9 cellular contexts compared by ENCODE assay signal in genomic region chr6:105892577-105893262, GRCh38.
A peak's percentile ranks its signal among the peaks of the same experiment; 100 is the strongest.
DNase-seq lines count a peak whose midpoint lies in the region; ATAC-seq, FAIRE-seq and TF ChIP-seq lines count a peak whose summit lies in the region.
"Had no signal": no experiment of that assay in that cellular context is flagged by ENCODE, and none has a peak within 500 bp of the region (broad histone marks: within the 10 kb centered on the region; RNA-seq: fewer than 3 reads in every experiment).

No MANE protein-coding gene starts in this region.

- no peaks in the 10 kb centered on the region for H3K36me3 ChIP-seq in HCT116 (ENCODE audit: control insufficient read depth in 1 of 2, insufficient read depth in 2 of 2, low read length in 2 of 2)
- H3K36me3 ChIP-seq in HepG2 (replicated peaks in 1 of 2; ENCODE audit: control insufficient read depth in 1 of 2, insufficient read depth in 2 of 2, low read length in 2 of 2) = no peaks in the 10 kb centered on the region

- H4K20me1 ChIP-seq in HCT116 (ENCODE audit: insufficient read depth) (no peaks in the 10 kb centered on the region), HepG2 (ENCODE audit: insufficient read depth, low read length) (no peaks in the 10 kb centered on the region)

- TF ChIP-seq POLR2A in HCT116 (IDR thresholded peaks at IDR 0.05; ENCODE audit: borderline replicate concordance, extremely low read depth, insufficient read depth, insufficient read length) (no peak), HepG2 (IDR thresholded peaks at IDR 0.05; ENCODE audit: insufficient read depth in 1 of 2, low read depth in 2 of 2, low read length in 2 of 2) (no peak)

- 3% methylated on average over 3 of the region's 3 CpGs for WGBS in HepG2 (ENCODE audit: low lambda C conversion rate)

- TF ChIP-seq EP300 in HepG2 (IDR thresholded peaks at IDR 0.05; ENCODE audit: low read depth in 2 of 2, low read length in 2 of 2) (no peak), HepG2 (CRISPR knock-in tag; IDR thresholded peaks at IDR 0.05; ENCODE audit: borderline replicate concordance) (no peak)

- POLR2A ChIA-PET in HCT116 (lab: Charles Lee) (no interaction called here), HepG2 (lab: Yijun Ruan, JAX) (no interaction called here)
- POLR2A ChIA-PET in CD4-positive, alpha-beta T cell (lab: Charles Lee) = no interaction called here

- H3K9me2 ChIP-seq in HCT116 (ENCODE audit: insufficient read depth) = no peaks in the 10 kb centered on the region

- H3K79me2 ChIP-seq in HCT116 (ENCODE audit: insufficient read depth, low read length) (no peaks in the 10 kb centered on the region), HepG2 (ENCODE audit: insufficient read depth, low read length) (no peaks in the 10 kb centered on the region)

- H3K27me3 Mint-ChIP-seq in CD4-positive, alpha-beta T cell = no peaks in the 10 kb centered on the region

- DNase-seq in HCT116 (ENCODE audit: low read depth, low spot score) (no peak), LoVo (ENCODE audit: low spot score) (peak; percentile 12), HepG2 (ENCODE audit: low spot score) (peak; percentile 38), NCI-H2029 treated with DMSO at 0.1 percent for 48 hours (lab: John Stamatoyannopoulos, UW) (no peak), cortex of kidney (lab: John Stamatoyannopoulos, UW) (no peak)
- no peak for DNase-seq in central memory CD4-positive, alpha-beta T cell
- no peak for DNase-seq in CD4-positive, alpha-beta T cell

- no peak for FAIRE-seq in HepG2 (lab: Jason Lieb, UNC)

- no peak overlapping the region for H3K9ac ChIP-seq in HCT116 (ENCODE audit: low read length)
- H3K9ac ChIP-seq in HepG2 (ENCODE audit: insufficient read depth, low read depth, low read length) = no peak overlapping the region

- H3K9me3 ChIP-seq in HCT116 (ENCODE audit: control insufficient read depth in 1 of 2, insufficient read depth in 1 of 2, low read depth in 1 of 2, low read length in 2 of 2) = no peaks in the 10 kb centered on the region
- no peaks in the 10 kb centered on the region for H3K9me3 ChIP-seq in HepG2 (ENCODE audit: low read length)
- H3K9me3 ChIP-seq in CD4-positive, alpha-beta T cell (ENCODE audit: control insufficient read depth, low read length) = no peaks in the 10 kb centered on the region

- no peak overlapping the region for H3K27ac ChIP-seq in HCT116 (ENCODE audit: low read depth, low read length)
- H3K27ac ChIP-seq in HepG2 (ENCODE audit: extremely low read length, insufficient read depth, low read length) = no peak overlapping the region
- H3K27ac ChIP-seq in CD4-positive, alpha-beta T cell (ENCODE audit: low read depth, low read length) = no peak overlapping the region

- in situ Hi-C loops in HepG2 (cut with HindIII; ENCODE audit: extremely low pct_ligation_motif_present, low pct_unique_long_range_greater_than_20kb) = no loop called here

- H3K4me1 ChIP-seq in HCT116 (ENCODE audit: control insufficient read depth in 1 of 2, insufficient read depth in 2 of 2, low read length in 2 of 2) (peaks cover 0 to 15% of the 10 kb centered on the region in 2 experiments; a peak in 3 of 4 replicates), HepG2 (ENCODE audit: insufficient read depth, low read length) (peaks cover 15% of the 10 kb centered on the region)

- no peaks in the 10 kb centered on the region for H3K36me3 Mint-ChIP-seq in CD4-positive, alpha-beta T cell (ENCODE audit: low read depth)

- BruUV-seq in HCT116 (replicated peaks; lab: Mats Ljungman, UMichigan) (no TSS peak), HepG2 (replicated peaks; lab: Mats Ljungman, UMichigan) (no TSS peak)

- peak; percentile 80 for ATAC-seq in GM18867 (IDR thresholded peaks at IDR 0.05; ENCODE audit: unreplicated experiment)
- ATAC-seq in HCT116 = peak; percentile 67; the same call in 1 of the 2 replicates
- no peak for ATAC-seq in HepG2
- ATAC-seq in CD4-positive, alpha-beta T cell (ENCODE audit: poor library complexity) = no peak

- H3K4me3 Mint-ChIP-seq in CD4-positive, alpha-beta T cell = no peak overlapping the region
- H3K4me3 Mint-ChIP-seq: nephron had no signal

- TF ChIP-seq CTCF in HCT116 (IDR thresholded peaks at IDR 0.05 in 2 of 3, conservative IDR thresholded peaks at IDR 0.05 in 1 of 3; ENCODE audit: borderline replicate concordance in 1 of 3, insufficient read depth in 1 of 3, low read depth in 2 of 3, low read length in 2 of 3) (no peak), HepG2 (CRISPR knock-in tag; IDR thresholded peaks at IDR 0.05) (no peak)
- no peak for TF ChIP-seq CTCF in CD4-positive, alpha-beta T cell (IDR thresholded peaks at IDR 0.05)

- RAD21 ChIA-PET in HCT116 (lab: Charles Lee; ENCODE audit: low non-redundant PET in 1 of 2, low total read pairs in 2 of 2, uncharacterized antibody in 2 of 2, unreplicated experiment in 2 of 2) = no interaction called here

- peak overlapping the region; percentile 17; the same call in 1 of the 2 replicates for H3K4me2 ChIP-seq in HCT116 (ENCODE audit: low read length)
- H3K4me2 ChIP-seq in HepG2 (ENCODE audit: low read depth, low read length) = no peak overlapping the region

- no peak overlapping the region for H3K27ac Mint-ChIP-seq in CD4-positive, alpha-beta T cell
- H3K27ac Mint-ChIP-seq: nephron had no signal

- H3K9me3 Mint-ChIP-seq in CD4-positive, alpha-beta T cell = peaks cover 1% of the 10 kb centered on the region

- intact Hi-C loops in HCT116 (cut with micrococcal nuclease) (no loop called here), HepG2 (cut with micrococcal nuclease; ENCODE audit: unreplicated experiment) (no loop called here)
- intact Hi-C loops in CD4-positive, alpha-beta T cell (cut with DNase I, micrococcal nuclease) = no loop called here

- H2AFZ ChIP-seq in HCT116 (ENCODE audit: low read depth, low read length, poor library complexity, severe bottlenecking) = peak overlapping the region; percentile 1
- no peak overlapping the region for H2AFZ ChIP-seq in HepG2 (ENCODE audit: low read length)

- no peak overlapping the region for H3K4me3 ChIP-seq in HCT116 (replicated peaks in 1 of 2; ENCODE audit: low read depth in 1 of 2, low read length in 2 of 2)
- no peak overlapping the region for H3K4me3 ChIP-seq in HepG2 (replicated peaks in 1 of 3; ENCODE audit: insufficient read depth in 1 of 3, low read depth in 2 of 3, low read length in 3 of 3)

- CTCF ChIA-PET in HCT116 (lab: Charles Lee) = no interaction called here
- CTCF ChIA-PET in HepG2 (lab: Yijun Ruan, JAX; ENCODE audit: low intra/inter-chr PET ratio, low total read pairs) = no interaction called here
- CTCF ChIA-PET in CD4-positive, alpha-beta T cell (lab: Charles Lee) = no interaction called here

- H3K4me1 Mint-ChIP-seq in CD4-positive, alpha-beta T cell (ENCODE audit: low read depth) = no peaks in the 10 kb centered on the region
- H3K4me1 Mint-ChIP-seq: nephron had no signal

- no peak for TF ChIP-seq RAD21 in HCT116 (IDR thresholded peaks at IDR 0.05; ENCODE audit: low read depth)
- no peak for TF ChIP-seq RAD21 in HepG2 (CRISPR knock-in tag; IDR thresholded peaks at IDR 0.05)

- H3K27me3 ChIP-seq in HCT116 (ENCODE audit: insufficient read depth, low read length) = no peaks in the 10 kb centered on the region
- no peaks in the 10 kb centered on the region for H3K27me3 ChIP-seq in HepG2 (ENCODE audit: control insufficient read depth in 1 of 2, insufficient read depth in 2 of 2, low read length in 2 of 2)
- H3K27me3 ChIP-seq in CD4-positive, alpha-beta T cell (ENCODE audit: control insufficient read depth, insufficient read depth, low read length) = peaks cover 4% of the 10 kb centered on the region

TF ChIP-seq in HCT116, 20 proteins besides CTCF, POLR2A, EP300 and RAD21 (continues in another document):
- TF ChIP-seq SRF (IDR thresholded peaks at IDR 0.05; ENCODE audit: low read depth) (no peak), CEBPB (IDR thresholded peaks at IDR 0.05; ENCODE audit: low read depth) (no peak), ELF1 (IDR thresholded peaks at IDR 0.05; ENCODE audit: borderline replicate concordance, low read depth) (no peak), JUND (IDR thresholded peaks at IDR 0.05) (peak; percentile 28; the same call in 1 of the 2 replicates), SIN3A (IDR thresholded peaks at IDR 0.05; ENCODE audit: low read depth) (no peak), MAX (IDR thresholded peaks at IDR 0.05) (no peak), CBX3 (IDR thresholded peaks at IDR 0.05; ENCODE audit: low read depth) (no peak), TCF7L2 (IDR thresholded peaks at IDR 0.05; ENCODE audit: borderline replicate concordance, extremely low read depth, insufficient read depth, insufficient read length) (peak; percentile 83), SP1 (IDR thresholded peaks at IDR 0.05; ENCODE audit: low read depth) (no peak), ZNF274 (IDR thresholded peaks at IDR 0.05; ENCODE audit: low read depth, low read length) (no peak), ZFX (IDR thresholded peaks at IDR 0.05) (no peak)

TF ChIP-seq in HepG2, 621 proteins besides CTCF, POLR2A, EP300 and RAD21 (continues in another document):
- TF ChIP-seq POGK (CRISPR knock-in tag; conservative IDR thresholded peaks at IDR 0.05) (0 out of 2 replicates have a peak, but pooled peaks have one; percentile 35), ZMYM2 (CRISPR knock-in tag; IDR thresholded peaks at IDR 0.05) (0 out of 2 replicates have a peak, but pooled peaks have one; percentile 28), CHD4 (IDR thresholded peaks at IDR 0.05; ENCODE audit: borderline replicate concordance, low read length) (no peak), ZNF564 (CRISPR knock-in tag; IDR thresholded peaks at IDR 0.05) (no peak), ZBTB43 (CRISPR knock-in tag; conservative IDR thresholded peaks at IDR 0.05) (no peak), FOXA3 (CRISPR knock-in tag; IDR thresholded peaks at IDR 0.05) (0 out of 2 replicates have a peak, but pooled peaks have one; percentile 10)

Comparison
In these comparisons a context has a peak if more than half of its experiments do, and no peak if none do; other contexts are left out.
1. ATAC-seq: peak in GM18867 (single experiment) and HCT116 (single experiment); none in HepG2 (single experiment) and CD4-positive, alpha-beta T cell (single experiment).
2. DNase-seq: peak in LoVo (single experiment) and HepG2 (single experiment); none in HCT116 (single experiment), NCI-H2029 treated with DMSO at 0.1 percent for 48 hours (single experiment), central memory CD4-positive, alpha-beta T cell (single experiment), cortex of kidney (single experiment) and CD4-positive, alpha-beta T cell (0 of 10).